18 cellular contexts compared by ENCODE assay signal in genomic region chr18:3520230-3521085, GRCh38.
"Had no signal": no experiment of that assay in that cellular context is flagged by ENCODE, and none has a peak within 500 bp of the region (broad histone marks: within the 10 kb centered on the region; RNA-seq: fewer than 3 reads in every experiment).

No MANE protein-coding gene starts in this region.

- H3K4me3 ChIP-seq: gastroesophageal sphincter, lower lobe of right lung, psoas muscle, right lobe of liver, spleen, transverse colon had no signal

- H3K36me3 ChIP-seq: gastroesophageal sphincter, lower lobe of right lung, right lobe of liver, spleen, transverse colon had no signal

- DNase-seq: activated B cell treated with CpG ODN at 0.5 μM for 24 hours; activated CD4-positive, alpha-beta T cell treated with anti-CD3 and anti-CD28 coated beads, Interleukin-2, amount 50 U/mL, for 1 hour; activated T-cell treated with anti-CD3 and anti-CD28 coated beads, Interleukin-2, amount 50 U/mL, for 1 hour; amniotic stem cell; effector memory CD8-positive, alpha-beta T cell; hippocampal formation; immature natural killer cell; lower lobe of right lung; naive thymus-derived CD4-positive, alpha-beta T cell; occipital lobe; psoas muscle; right lobe of liver; spleen; stimulated activated CD4-positive, alpha-beta T cell treated with anti-CD3 and anti-CD28 coated beads, Interleukin-1b, Interleukin-23, amount 100 ng/mL, for 48 hours; stimulated activated naive B cell treated with anti-CD40 and anti-IgM and Interleukin-4, amounts not matched to agents 10 μg/mL and 1 μg/mL and 100 μg/mL, for 72 hours; T-cell; transverse colon had no signal

- H3K27me3 ChIP-seq: gastroesophageal sphincter, right lobe of liver, spleen, transverse colon had no signal

- H3K27ac ChIP-seq: gastroesophageal sphincter, lower lobe of right lung, psoas muscle, right lobe of liver, spleen, transverse colon had no signal

- H3K9me3 ChIP-seq: psoas muscle had no signal

- H3K4me1 ChIP-seq: gastroesophageal sphincter, lower lobe of right lung, psoas muscle, right lobe of liver, transverse colon had no signal
